ENCODE assay signal across 21 cellular contexts in the genomic region with DNA sequence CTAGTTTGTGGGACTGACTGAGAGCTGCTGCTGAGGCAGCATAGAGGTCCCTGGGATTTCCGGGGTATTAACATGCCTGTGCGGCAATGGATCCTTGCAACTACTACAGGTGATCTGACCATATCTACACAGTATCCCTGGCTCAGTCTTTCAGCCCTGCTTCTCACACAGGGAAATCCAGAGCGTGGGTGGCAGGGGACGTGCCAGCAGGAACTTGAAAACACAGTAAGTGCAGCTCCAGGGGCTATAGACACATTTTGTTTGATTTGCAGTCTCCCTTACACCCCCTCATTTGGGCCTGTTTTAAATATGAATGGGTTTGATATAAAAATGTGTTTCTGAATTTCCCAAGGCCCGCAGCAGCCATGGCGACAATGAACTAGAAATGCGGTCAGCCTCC.
"Had no signal": no experiment of that assay in that cellular context is flagged by ENCODE, and none has a peak within 500 bp of the region (broad histone marks: within the 10 kb centered on the region; RNA-seq: fewer than 3 reads in every experiment).

No MANE protein-coding gene starts in this region.

- ATAC-seq: activated CD4-positive, CD25-positive, alpha-beta regulatory T cell treated with anti-CD3 and anti-CD28 coated beads, Interleukin-2, amount 50 U/mL, for 24 hours; activated CD8-positive, alpha-beta T cell treated with anti-CD3 and anti-CD28 coated beads, Interleukin-2, amount 10 ng/mL, durations not matched to agents 7 days and 5 days; K562; T-cell had no signal

- H3K4me3 ChIP-seq: adrenal gland, K562, SK-N-MC had no signal

- H3K36me3 ChIP-seq: adrenal gland had no signal

- H3K27ac ChIP-seq: adrenal gland, SK-N-MC had no signal

- H3K9me3 ChIP-seq: adrenal gland had no signal

- H3K27me3 ChIP-seq: adrenal gland had no signal

- DNase-seq: activated CD4-positive, alpha-beta T cell treated with anti-CD3 and anti-CD28 coated beads for 4 hours; activated CD8-positive, alpha-beta memory T cell treated with anti-CD3 and anti-CD28 coated beads, Interleukin-2, amount 50 U/mL, for 48 hours; activated CD8-positive, alpha-beta T cell treated with anti-CD3 and anti-CD28 coated beads, Interleukin-2, amount 10 ng/mL, durations not matched to agents 7 days and 5 days; activated naive CD4-positive, alpha-beta T cell treated with anti-CD3 and anti-CD28 coated beads, Interleukin-2, amount 50 U/mL, for 16 hours; activated naive CD8-positive, alpha-beta T cell treated with anti-CD3 and anti-CD28 coated beads, Interleukin-2, amount 10 ng/mL, durations not matched to agents 7 days and 5 days; activated T-cell treated with anti-CD3 and anti-CD28 coated beads, Interleukin-2, amount 50 U/mL, for 1 hour; adrenal gland; Karpas-422; MM.1S; NCI-H146; NCI-H187 treated with DMSO at 0.1 percent for 48 hours; NCI-H2081 treated with DMSO at 0.1 percent for 48 hours; NCI-H446; NCI-H524; NCI-H748 treated with DMSO at 0.1 percent for 48 hours; T-cell; T-helper 2 cell; T1000 had no signal
